18 cellular contexts compared by ENCODE assay signal in the genomic region with DNA sequence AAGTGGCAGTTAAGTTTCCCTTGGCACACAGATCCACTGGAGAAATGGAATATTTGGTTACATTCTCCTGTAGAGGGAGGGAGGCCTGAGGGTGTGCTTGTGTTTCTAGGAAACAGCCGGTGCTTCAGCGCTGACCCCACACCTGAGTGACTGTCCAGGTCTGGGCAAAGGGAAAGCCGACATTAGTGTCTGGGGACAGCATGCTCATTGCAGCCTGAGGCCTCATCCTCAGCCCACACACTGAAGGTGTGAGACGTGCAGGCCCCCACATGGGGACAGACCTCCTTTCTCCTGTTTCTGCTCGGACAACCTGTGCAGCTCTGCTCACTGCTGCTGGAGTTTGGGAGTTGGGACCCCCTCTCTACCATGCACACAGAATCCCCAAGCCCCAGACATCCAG.
A peak's percentile ranks its signal among the peaks of the same experiment; 100 is the strongest.
DNase-seq lines count a peak whose midpoint lies in the region; ATAC-seq and TF ChIP-seq lines count a peak whose summit lies in the region.
"Had no signal": no experiment of that assay in that cellular context is flagged by ENCODE, and none has a peak within 500 bp of the region (broad histone marks: within the 10 kb centered on the region; RNA-seq: fewer than 3 reads in every experiment).

No MANE protein-coding gene starts in this region.

- intact Hi-C loops in PC-9 (cut with micrococcal nuclease; ENCODE audit: unreplicated experiment) = loop anchor here (1.0 to 5.0 kb wide), 4 partner anchors 29 to 279 kb away; no protein-coding TSS in a partner anchor

- no peak overlapping the region; the same call in 1 of the 2 replicates for H3K9ac ChIP-seq in BLaER1
- H3K9ac ChIP-seq: SK-N-SH had no signal

- CTCF ChIA-PET in PC-9 (lab: Charles Lee) = no interaction called here

- H4K20me1 ChIP-seq in BLaER1 = no peaks in the 10 kb centered on the region
- H4K20me1 ChIP-seq in PC-9 (ENCODE audit: insufficient read depth) = no peaks in the 10 kb centered on the region

- DNase-seq in PC-9 = no peak
- no peak for DNase-seq in foreskin keratinocyte
- no peak for DNase-seq in omental fat pad (ENCODE audit: low spot score)
- no peak for DNase-seq in NAMALWA (ENCODE audit: low spot score)
- no peak for DNase-seq in AG20443 (ENCODE audit: low spot score)
- DNase-seq: CD4-positive, CD25-positive, alpha-beta regulatory T cell; COR-L47; GDM1; NCI-H1105 treated with DMSO at 0.1 percent for 48 hours; NCI-H1694; NCI-H510A treated with DMSO at 0.1 percent for 48 hours; NCI-H774; SHP77 treated with DMSO at 0.1 percent for 48 hours; SK-N-SH had no signal

- H3K27ac ChIP-seq in BLaER1 = peak overlapping the region; percentile 78
- peak overlapping the region; percentile 99 for H3K27ac ChIP-seq in PC-9
- peak overlapping the region; percentile 71 for H3K27ac ChIP-seq in foreskin keratinocyte

- H3K4me1 ChIP-seq in BLaER1 = peaks cover 100% of the 10 kb centered on the region
- peaks cover 79% of the 10 kb centered on the region for H3K4me1 ChIP-seq in PC-9 (replicated peaks; ENCODE audit: insufficient read depth)
- peaks cover 34% of the 10 kb centered on the region for H3K4me1 ChIP-seq in foreskin keratinocyte

- H3K4me2 ChIP-seq in BLaER1 (peak overlapping the region; percentile 92), PC-9 (peak overlapping the region; percentile 63)
- H3K4me2 ChIP-seq: SK-N-SH had no signal

- H3F3A ChIP-seq in PC-9 (ENCODE audit: insufficient read depth, low read depth) = peaks cover 26% of the 10 kb centered on the region

- H3K27me3 ChIP-seq in BLaER1 (no peaks in the 10 kb centered on the region), PC-9 (ENCODE audit: insufficient read depth, low read depth) (no peaks in the 10 kb centered on the region), foreskin keratinocyte (no peaks in the 10 kb centered on the region)

- no peak for ATAC-seq in foreskin keratinocyte
- peak; percentile 4 for ATAC-seq in omental fat pad (ENCODE audit: low FRiP score)
- no peak for ATAC-seq in HG03432 (IDR thresholded peaks at IDR 0.05; ENCODE audit: unreplicated experiment)
- no peak for ATAC-seq in GM19467 (IDR thresholded peaks at IDR 0.05; ENCODE audit: unreplicated experiment)
- ATAC-seq: K562 had no signal

- TF ChIP-seq CTCF in PC-9 (conservative IDR thresholded peaks at IDR 0.05) (no peak), foreskin keratinocyte (conservative IDR thresholded peaks at IDR 0.05) (no peak), omental fat pad (IDR thresholded peaks at IDR 0.05) (no peak)

- no peaks in the 10 kb centered on the region for H3K79me2 ChIP-seq in PC-9 (ENCODE audit: low read depth)

- H2AFZ ChIP-seq in PC-9 = no peak overlapping the region

- H3K9me2 ChIP-seq in PC-9 (ENCODE audit: insufficient read depth) = no peaks in the 10 kb centered on the region
- H3K9me2 ChIP-seq: SK-N-SH had no signal

- H3K36me3 ChIP-seq in BLaER1 (no peaks in the 10 kb centered on the region), PC-9 (ENCODE audit: low read depth) (no peaks in the 10 kb centered on the region)

- TSS peak; percentile 56 for BruUV-seq in PC-9 (replicated peaks; lab: Mats Ljungman, UMichigan)

- H3K4me3 ChIP-seq in BLaER1 (no peak overlapping the region), PC-9 (no peak overlapping the region)
- H3K4me3 ChIP-seq: K562 had no signal

- H3K9me3 ChIP-seq in BLaER1 = no peaks in the 10 kb centered on the region
- H3K9me3 ChIP-seq in PC-9 (ENCODE audit: insufficient read depth, low read depth) = no peaks in the 10 kb centered on the region
- H3K9me3 ChIP-seq: SK-N-SH had no signal

- POLR2A ChIA-PET in PC-9 (lab: Charles Lee; ENCODE audit: unreplicated experiment) = interaction anchor here (0.6 kb wide), 1 partner anchor 22 kb away, joined by 3 read pairs; no protein-coding TSS in a partner anchor
